ENCODE assay signal across 9 cellular contexts in genomic region chr3:38031022-38031994, GRCh38. TPM values are rescaled to one million over a fixed set of nuclear protein-coding genes. Genes with fewer than 3 reads are reported as not detected.
DNase-seq lines count a peak whose midpoint lies in the region; ATAC-seq, FAIRE-seq and TF ChIP-seq lines count a peak whose summit lies in the region.
"Had no signal": no experiment of that assay in that cellular context is flagged by ENCODE, and none has a peak within 500 bp of the region (broad histone marks: within the 10 kb centered on the region; RNA-seq: fewer than 3 reads in every experiment).

No MANE protein-coding gene starts in this region.

- TF ChIP-seq CTCF in 22Rv1 (IDR thresholded peaks at IDR 0.05) (no peak), kidney (IDR thresholded peaks at IDR 0.05; ENCODE audit: borderline replicate concordance, extremely low read depth, insufficient read depth) (no peak)

- H3K9ac ChIP-seq in kidney (ENCODE audit: low read length in 2 of 2): peak overlapping the region in 1 of 2 donors; percentile 51

- intact Hi-C loops in kidney (cut with DNase I): no loop called here

- no peaks in the 10 kb centered on the region for H3K9me3 ChIP-seq in kidney (ENCODE audit: control insufficient read depth in 1 of 2, low read length in 2 of 2)

- H3K27ac Mint-ChIP-seq in activated naive CD4-positive, alpha-beta T cell treated with anti-CD3 and anti-CD28 coated beads, Interleukin-2, amount 50 U/mL, for 72 hours: no peak overlapping the region

- peak; percentile 23 for DNase-seq in NCI-H2196 (lab: John Stamatoyannopoulos, UW; ENCODE audit: unreplicated experiment)
- DNase-seq in activated naive CD4-positive, alpha-beta T cell treated with anti-CD3 and anti-CD28 coated beads, Interleukin-2, amount 50 U/mL, for 72 hours (ENCODE audit: low spot score in 2 of 2): peak in 1 of 2 donors; percentile 55
- peak; percentile 92 for DNase-seq in kidney
- DNase-seq in stimulated activated naive CD8-positive, alpha-beta T cell treated with anti-CD3 and anti-CD28 coated beads, Interleukin-15, Interleukin-2, amounts not matched to agents 100 U/mL and 50 U/mL, for 24 hours: peak; percentile 31
- DNase-seq in RKO (ENCODE audit: low spot score): no peak

- no peaks in the 10 kb centered on the region for H3K36me3 ChIP-seq in kidney (ENCODE audit: control insufficient read depth in 1 of 2, insufficient read depth in 2 of 2, low read length in 2 of 2)

- peak; percentile 48 to 67 for ATAC-seq in activated naive CD4-positive, alpha-beta T cell treated with anti-CD3 and anti-CD28 coated beads, Interleukin-2, amount 50 U/mL, for 72 hours
- ATAC-seq in stimulated activated naive CD8-positive, alpha-beta T cell treated with anti-CD3 and anti-CD28 coated beads, Interleukin-15, Interleukin-2, amounts not matched to agents 100 U/mL and 50 U/mL, for 24 hours: peak; percentile 67
- ATAC-seq in HG03039 (IDR thresholded peaks at IDR 0.05; ENCODE audit: unreplicated experiment): no peak
- no peak for ATAC-seq in GM18867 (IDR thresholded peaks at IDR 0.05; ENCODE audit: unreplicated experiment)

- no peaks in the 10 kb centered on the region for H3K36me3 Mint-ChIP-seq in activated naive CD4-positive, alpha-beta T cell treated with anti-CD3 and anti-CD28 coated beads, Interleukin-2, amount 50 U/mL, for 72 hours

- H3K27ac ChIP-seq in 22Rv1 (peak overlapping the region; percentile 15; the same call in 1 of the 2 replicates), kidney (ENCODE audit: low read depth in 2 of 2, low read length in 2 of 2) (no peak overlapping the region)

- H3K9me3 Mint-ChIP-seq in activated naive CD4-positive, alpha-beta T cell treated with anti-CD3 and anti-CD28 coated beads, Interleukin-2, amount 50 U/mL, for 72 hours: no peaks in the 10 kb centered on the region

- no peak for FAIRE-seq in kidney (lab: Jason Lieb, UNC)
- FAIRE-seq: G401.6 had no signal

- no peak overlapping the region for H3K4me3 ChIP-seq in kidney (ENCODE audit: low read length in 2 of 2)

- peaks cover 0 to 9% of the 10 kb centered on the region in 2 donors for H3K4me1 ChIP-seq in kidney (ENCODE audit: control insufficient read depth in 1 of 2, insufficient read depth in 1 of 2, low read depth in 1 of 2, low read length in 2 of 2)

RNA-seq across cellular contexts. Expression of gene PLCD1, which starts 1.9 kb away (rescaled TPM):
- 10 to 100 TPM; 10.0 to 18.5 TPM for total RNA-seq in activated naive CD4-positive, alpha-beta T cell treated with anti-CD3 and anti-CD28 coated beads, Interleukin-2, amount 50 U/mL, for 72 hours
- total RNA-seq in kidney: 50.0 TPM
- 39.1 TPM for polyA plus RNA-seq in kidney (ENCODE audit: insufficient read depth, low read depth, low replicate concordance)

RNA-seq across cellular contexts. Expression of gene DLEC1, which starts 7.7 kb away (rescaled TPM):
- 1 to 10 TPM in 1 of 2 donors, under 1 TPM in 1; 0.18 to 1.9 TPM for total RNA-seq in activated naive CD4-positive, alpha-beta T cell treated with anti-CD3 and anti-CD28 coated beads, Interleukin-2, amount 50 U/mL, for 72 hours
- total RNA-seq in kidney: 3.3 TPM
- polyA plus RNA-seq in kidney (ENCODE audit: insufficient read depth, low read depth, low replicate concordance): 0.52 TPM

RNA-seq across cellular contexts. Expression of gene VILL, which starts 40.7 kb away (rescaled TPM):
- total RNA-seq in activated naive CD4-positive, alpha-beta T cell treated with anti-CD3 and anti-CD28 coated beads, Interleukin-2, amount 50 U/mL, for 72 hours: 10 to 100 TPM; 13.2 to 13.8 TPM
- total RNA-seq in kidney: 7.6 TPM
- polyA plus RNA-seq in kidney (ENCODE audit: insufficient read depth, low read depth, low replicate concordance): 7.4 TPM

Comparison
In these comparisons a context has a peak if more than half of its experiments do, and no peak if none do; other contexts are left out.
1. ATAC-seq: peak in activated naive CD4-positive, alpha-beta T cell treated with anti-CD3 and anti-CD28 coated beads, Interleukin-2, amount 50 U/mL, for 72 hours (2 of 2) and stimulated activated naive CD8-positive, alpha-beta T cell treated with anti-CD3 and anti-CD28 coated beads, Interleukin-15, Interleukin-2, amounts not matched to agents 100 U/mL and 50 U/mL, for 24 hours (single experiment); none in HG03039 (single experiment) and GM18867 (single experiment).